Comparison of ENCODE assay signal across 8 cellular contexts in genomic region chr15:40038267-40038653, GRCh38. TPM values are rescaled to one million over a fixed set of nuclear protein-coding genes. Genes with fewer than 3 reads are reported as not detected.
DNase-seq lines count a peak whose midpoint lies in the region; ATAC-seq and TF ChIP-seq lines count a peak whose summit lies in the region.

No MANE protein-coding gene starts in this region.

- no peaks in the 10 kb centered on the region; the same call in 1 of the 2 replicates for H3F3A ChIP-seq in PC-9 (ENCODE audit: insufficient read depth, low read depth)

- peaks cover 28% of the 10 kb centered on the region for H3K4me1 Mint-ChIP-seq in endothelial cell (ENCODE audit: unreplicated experiment)
- H3K4me1 Mint-ChIP-seq in nephron progenitor cell: peaks cover 60% of the 10 kb centered on the region

- H3K27me3 ChIP-seq in PC-9 (ENCODE audit: insufficient read depth, low read depth): no peaks in the 10 kb centered on the region

- in situ Hi-C loops in KBM-7 (cut with MboI; ENCODE audit: low pct_unique_long_range_greater_than_20kb, low sequenced_read_pairs): no loop called here

- H3K79me2 ChIP-seq in PC-9 (ENCODE audit: low read depth): peaks cover 24% of the 10 kb centered on the region

- DNase-seq in ELF-1 (ENCODE audit: low read depth, low spot score) (peak; percentile 54), PC-9 (no peak), endothelial cell (ENCODE audit: low spot score) (no peak), nephron progenitor cell (no peak), NCI-H1930 (lab: John Stamatoyannopoulos, UW) (no peak), KBM-7 (no peak)

- H3K27ac Mint-ChIP-seq in endothelial cell (ENCODE audit: unreplicated experiment) (peak overlapping the region; percentile 99), nephron progenitor cell (peak overlapping the region; percentile 100)

- H3K9me3 ChIP-seq in PC-9 (ENCODE audit: insufficient read depth, low read depth): no peaks in the 10 kb centered on the region; the same call in 1 of the 2 replicates

- TF ChIP-seq POLR2A in GM18505 (IDR thresholded peaks at IDR 0.05; ENCODE audit: borderline replicate concordance, extremely low read depth, insufficient read depth, insufficient read length): no peak

- BruUV-seq in PC-9 (replicated peaks; lab: Mats Ljungman, UMichigan): no TSS peak

- H3K4me2 ChIP-seq in PC-9: peak overlapping the region; percentile 96

- peak overlapping the region; percentile 96 for H2AFZ ChIP-seq in PC-9

- POLR2A ChIA-PET in PC-9 (lab: Charles Lee; ENCODE audit: unreplicated experiment): no interaction called here

- no peaks in the 10 kb centered on the region; the same call in 1 of the 2 replicates for H4K20me1 ChIP-seq in PC-9 (ENCODE audit: insufficient read depth)

- H3K4me3 ChIP-seq in PC-9: peak overlapping the region; percentile 84

- H3K9me2 ChIP-seq in PC-9 (ENCODE audit: insufficient read depth): no peaks in the 10 kb centered on the region

- H3K4me1 ChIP-seq in PC-9 (replicated peaks; ENCODE audit: insufficient read depth): peaks cover 14% of the 10 kb centered on the region

- CTCF ChIA-PET in PC-9 (lab: Charles Lee): interaction anchor here (1.4 kb wide), 1 partner anchor 68 kb away, joined by 3 read pairs; no protein-coding TSS in a partner anchor

- ATAC-seq in HG03159 (IDR thresholded peaks at IDR 0.05; ENCODE audit: unreplicated experiment): no peak
- no peak for ATAC-seq in GM18505 (IDR thresholded peaks at IDR 0.05; ENCODE audit: unreplicated experiment)

- H3K27ac ChIP-seq in PC-9: peak overlapping the region; percentile 57

- intact Hi-C loops in PC-9 (cut with micrococcal nuclease; ENCODE audit: unreplicated experiment): loop anchor here (5.0 kb wide), 1 partner anchor 256 kb away; the partner anchor contains the start of gene FSIP1

- H3K36me3 Mint-ChIP-seq in endothelial cell (ENCODE audit: low read depth, unreplicated experiment) (peaks cover 32% of the 10 kb centered on the region), nephron progenitor cell (ENCODE audit: low read depth) (peaks cover 40% of the 10 kb centered on the region)

- TF ChIP-seq CTCF in PC-9 (conservative IDR thresholded peaks at IDR 0.05) (no peak), endothelial cell (IDR thresholded peaks at IDR 0.05; ENCODE audit: unreplicated experiment) (no peak), nephron progenitor cell (IDR thresholded peaks at IDR 0.05) (no peak)

- H3K36me3 ChIP-seq in PC-9 (ENCODE audit: low read depth): 0 out of 2 replicates have a peak, but pooled peaks cover 5% of the 10 kb centered on the region

- H3K4me3 Mint-ChIP-seq in endothelial cell (ENCODE audit: unreplicated experiment) (peak overlapping the region; percentile 99), nephron progenitor cell (peak overlapping the region; percentile 98)

- peaks cover 6% of the 10 kb centered on the region for H3K27me3 Mint-ChIP-seq in endothelial cell (ENCODE audit: unreplicated experiment)
- H3K27me3 Mint-ChIP-seq in nephron progenitor cell (ENCODE audit: low read depth, poor library complexity): no peaks in the 10 kb centered on the region

- H3K9me3 Mint-ChIP-seq in endothelial cell (ENCODE audit: unreplicated experiment): no peaks in the 10 kb centered on the region
- H3K9me3 Mint-ChIP-seq in nephron progenitor cell: no peaks in the 10 kb centered on the region

RNA-seq across cellular contexts. Expression of gene SRP14, which starts 0.7 kb away (rescaled TPM):
- total RNA-seq in PC-9 (2021) (141 and 196 TPM in 2 replicates), endothelial cell (ENCODE audit: unreplicated experiment) (235 TPM)
